Comparison of ENCODE assay signal across 8 cellular contexts in the genomic region with DNA sequence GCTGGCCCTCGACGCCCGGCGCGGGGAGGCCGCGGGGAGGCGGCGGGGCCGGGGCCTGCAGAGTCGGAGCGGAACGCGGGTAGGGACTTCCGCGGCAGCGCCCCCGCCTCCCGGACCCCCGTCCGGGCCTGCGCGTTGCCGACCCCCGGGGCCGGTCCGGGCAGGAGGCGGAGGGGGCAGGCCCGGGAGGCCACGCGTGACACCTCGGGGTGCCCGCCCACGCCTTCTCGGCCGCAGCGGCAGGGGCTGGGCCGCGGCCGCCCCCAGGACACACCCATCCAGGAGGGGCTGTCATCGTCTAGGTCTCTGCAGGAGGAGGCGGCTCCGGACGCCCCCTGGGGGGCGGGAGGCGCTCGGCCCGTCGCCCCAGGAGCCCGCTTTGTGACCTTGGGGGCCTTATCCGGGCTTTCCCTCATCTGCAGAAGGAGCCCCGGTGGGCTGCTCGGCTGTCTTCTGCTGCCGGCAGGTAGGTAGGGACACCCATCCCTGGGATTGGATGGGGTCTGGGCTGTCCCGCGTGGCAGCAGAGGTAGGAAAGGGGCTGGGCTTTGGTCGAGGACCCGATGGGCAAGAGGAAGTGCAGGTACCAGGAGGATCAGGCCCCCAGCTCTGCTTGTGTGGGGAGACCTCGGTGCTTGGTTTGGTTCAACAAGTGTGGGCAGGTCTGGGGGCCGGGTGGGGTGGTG. TPM values are rescaled to one million over a fixed set of nuclear protein-coding genes. Genes with fewer than 3 reads are reported as not detected.
DNase-seq lines count a peak whose midpoint lies in the region.

No MANE protein-coding gene starts in this region.

- H3K36me3 ChIP-seq in GM23248 (ENCODE audit: low read depth) (no peaks in the 10 kb centered on the region), Karpas-422 (ENCODE audit: insufficient read depth, low read length) (0 out of 2 replicates have a peak, but pooled peaks cover 6% of the 10 kb centered on the region), ectodermal cell (ENCODE audit: control insufficient read depth, insufficient read depth, low read length) (peaks cover 10% of the 10 kb centered on the region), muscle layer of colon (ENCODE audit: insufficient read depth, low read length) (peaks cover 8% of the 10 kb centered on the region)

- H4K20me1 ChIP-seq in GM23248 (ENCODE audit: insufficient read depth) (no peaks in the 10 kb centered on the region), Karpas-422 (ENCODE audit: insufficient read depth, low read depth, low read length) (peaks cover 10% of the 10 kb centered on the region; the same call in 1 of the 2 replicates)

- no peaks in the 10 kb centered on the region for H3F3A ChIP-seq in GM23248 (ENCODE audit: insufficient read depth)

- in situ Hi-C loops in GM23248 (cut with MboI) = no loop called here

- H3K9me2 ChIP-seq in GM23248 (ENCODE audit: insufficient read depth) (no peaks in the 10 kb centered on the region), Karpas-422 (replicated peaks; ENCODE audit: insufficient read depth, low read length) (no peaks in the 10 kb centered on the region)

- H3K27ac ChIP-seq in GM23248 (no peak overlapping the region), Karpas-422 (ENCODE audit: low read length) (peak overlapping the region; percentile 15; the same call in 1 of the 2 replicates), ectodermal cell (ENCODE audit: insufficient read depth, low read depth, low read length, poor library complexity, severe bottlenecking) (no peak overlapping the region), muscle layer of colon (ENCODE audit: low read depth, low read length) (peak overlapping the region; percentile 32)

- H3K4me2 ChIP-seq in GM23248 (ENCODE audit: unreplicated experiment) (peak overlapping the region; percentile 74), Karpas-422 (ENCODE audit: low read depth, low read length, poor library complexity, severe bottlenecking) (peak overlapping the region; percentile 92)

- peak overlapping the region; percentile 41; the same call in 1 of the 2 replicates for H2AFZ ChIP-seq in GM23248
- H2AFZ ChIP-seq in Karpas-422 (ENCODE audit: low read length) = no peak overlapping the region

- DNase-seq in DMS 273 (lab: John Stamatoyannopoulos, UW; ENCODE audit: unreplicated experiment) (peak; percentile 79), DMS 273 treated with DMSO at 0.1 percent for 48 hours (lab: John Stamatoyannopoulos, UW) (no peak), GM23248 (peak; percentile 58), Karpas-422 (peak; percentile 84)
- DNase-seq in activated CD4-positive, alpha-beta T cell treated with anti-CD3 and anti-CD28 coated beads for 4 hours = peak; percentile 44 to 61
- peak; percentile 15 to 60 (median 37) for DNase-seq in stimulated activated naive CD4-positive, alpha-beta T cell (lab: John Stamatoyannopoulos, UW)

- H3K9ac ChIP-seq in GM23248 (peak overlapping the region; percentile 79), Karpas-422 (ENCODE audit: low read length) (peak overlapping the region; percentile 88), muscle layer of colon (ENCODE audit: low read length) (peak overlapping the region; percentile 14)

- 5% methylated on average over 14 to 54 of the region's 60 CpGs for WGBS in GM23248 (ENCODE audit: low coverage in 1 of 2, low lambda C conversion rate in 2 of 2, missing lambda C conversion rate in 2 of 2), 2 experiments
- 4 to 5% methylated on average over 60 of the region's 60 CpGs for WGBS in ectodermal cell, 2 experiments

- H3K4me3 ChIP-seq in GM23248 (peak overlapping the region; percentile 86), Karpas-422 (ENCODE audit: low read length) (peak overlapping the region; percentile 72), ectodermal cell (ENCODE audit: insufficient read depth, low read depth, low read length) (peak overlapping the region; percentile 74), muscle layer of colon (ENCODE audit: low read depth in 1 of 2, low read length in 2 of 2) (peak overlapping the region; percentile 60 to 62)

- H3K79me2 ChIP-seq in GM23248 (ENCODE audit: insufficient read depth) = peaks cover 37% of the 10 kb centered on the region
- H3K79me2 ChIP-seq in Karpas-422 (ENCODE audit: low read length) = peaks cover 42% of the 10 kb centered on the region

- H3K4me1 ChIP-seq in GM23248 (ENCODE audit: insufficient read depth) (0 out of 2 replicates have a peak, but pooled peaks cover 3% of the 10 kb centered on the region), Karpas-422 (ENCODE audit: low read length) (peaks cover 16% of the 10 kb centered on the region), ectodermal cell (ENCODE audit: control insufficient read depth, insufficient read depth, low read length) (peaks cover 5% of the 10 kb centered on the region), muscle layer of colon (ENCODE audit: insufficient read depth, low read length) (peaks cover 24% of the 10 kb centered on the region)

- no peaks in the 10 kb centered on the region for H3K27me3 ChIP-seq in GM23248 (replicated peaks; ENCODE audit: insufficient read depth)
- no peaks in the 10 kb centered on the region for H3K27me3 ChIP-seq in Karpas-422 (ENCODE audit: low read length)
- no peaks in the 10 kb centered on the region for H3K27me3 ChIP-seq in ectodermal cell (ENCODE audit: control insufficient read depth, insufficient read depth, low read length, poor library complexity, severe bottlenecking)
- H3K27me3 ChIP-seq in muscle layer of colon (ENCODE audit: control insufficient read depth in 1 of 2, insufficient read depth in 2 of 2, low read length in 2 of 2) = no peaks in the 10 kb centered on the region

- no peaks in the 10 kb centered on the region for H3K9me3 ChIP-seq in GM23248 (ENCODE audit: low read depth)
- no peaks in the 10 kb centered on the region for H3K9me3 ChIP-seq in Karpas-422 (ENCODE audit: low read length)
- no peaks in the 10 kb centered on the region for H3K9me3 ChIP-seq in ectodermal cell (ENCODE audit: control insufficient read depth, low read length)
- H3K9me3 ChIP-seq in muscle layer of colon (ENCODE audit: low read length) = no peaks in the 10 kb centered on the region

RNA-seq across cellular contexts. Expression of a gene that starts 0.6 kb away (rescaled TPM):
- total RNA-seq in GM23248 (2014; rRNA removed; shearing (Covaris generic)) = 14.3 and 28.6 TPM in 2 replicates
- 1.1 and 1.2 TPM in 2 replicates for polyA plus RNA-seq in GM23248 (2016; fragmentation: Nextera tagmentation; extraction: Ambion mirVana)
- total RNA-seq in Karpas-422 (2014; rRNA removed; shearing (Covaris generic); ENCODE audit: low replicate concordance) = 9.1 and 20.3 TPM in 2 replicates
- polyA plus RNA-seq in ectodermal cell (2013, experiment 1 of 4) = 30.0 TPM
- polyA plus RNA-seq in ectodermal cell (2013, experiment 2 of 4) = 35.0 TPM
- polyA plus RNA-seq in ectodermal cell (2013, experiment 3 of 4) = 23.0 TPM
- polyA plus RNA-seq in ectodermal cell (2013, experiment 4 of 4) = 26.8 TPM

RNA-seq across cellular contexts. Expression of a gene that starts 22.3 kb away (rescaled TPM):
- 0.22 and 0.51 TPM in 2 replicates for total RNA-seq in GM23248 (2014; rRNA removed; shearing (Covaris generic))
- polyA plus RNA-seq in GM23248 (2016; fragmentation: Nextera tagmentation; extraction: Ambion mirVana) = not detected in 2 replicates
- total RNA-seq in Karpas-422 (2014; rRNA removed; shearing (Covaris generic); ENCODE audit: low replicate concordance) = 0.04 TPM in 1 of 2 replicates, not detected in the other
- polyA plus RNA-seq in ectodermal cell (2013, experiment 1 of 4) = 6.8 TPM
- 7.6 TPM for polyA plus RNA-seq in ectodermal cell (2013, experiment 2 of 4)
- 7.7 TPM for polyA plus RNA-seq in ectodermal cell (2013, experiment 3 of 4)
- polyA plus RNA-seq in ectodermal cell (2013, experiment 4 of 4) = 9.0 TPM

RNA-seq across cellular contexts. Expression of a gene that starts 47.9 kb away (rescaled TPM):
- 14.4 and 17.9 TPM in 2 replicates for total RNA-seq in GM23248 (2014; rRNA removed; shearing (Covaris generic))
- 11.1 and 11.3 TPM in 2 replicates for polyA plus RNA-seq in GM23248 (2016; fragmentation: Nextera tagmentation; extraction: Ambion mirVana)
- 14.0 and 35.2 TPM in 2 replicates for total RNA-seq in Karpas-422 (2014; rRNA removed; shearing (Covaris generic); ENCODE audit: low replicate concordance)
- 31.1 TPM for polyA plus RNA-seq in ectodermal cell (2013, experiment 1 of 4)
- 37.1 TPM for polyA plus RNA-seq in ectodermal cell (2013, experiment 2 of 4)
- 32.7 TPM for polyA plus RNA-seq in ectodermal cell (2013, experiment 3 of 4)
- polyA plus RNA-seq in ectodermal cell (2013, experiment 4 of 4) = 31.8 TPM

Comparison
In these comparisons a context has a peak if more than half of its experiments do, and no peak if none do; other contexts are left out.
1. H3K27ac ChIP-seq: peak in Karpas-422 (single experiment) and muscle layer of colon (single experiment); none in GM23248 (single experiment) and ectodermal cell (single experiment).
2. H3K9ac ChIP-seq: peak in every context shown above with its lines; median percentile 88 in Karpas-422; 79 in GM23248; 14 in muscle layer of colon.
3. Peak in every context shown above with its lines, with median percentiles within 50 percentile points of each other: H3K4me3 ChIP-seq.